In the genomic region with DNA sequence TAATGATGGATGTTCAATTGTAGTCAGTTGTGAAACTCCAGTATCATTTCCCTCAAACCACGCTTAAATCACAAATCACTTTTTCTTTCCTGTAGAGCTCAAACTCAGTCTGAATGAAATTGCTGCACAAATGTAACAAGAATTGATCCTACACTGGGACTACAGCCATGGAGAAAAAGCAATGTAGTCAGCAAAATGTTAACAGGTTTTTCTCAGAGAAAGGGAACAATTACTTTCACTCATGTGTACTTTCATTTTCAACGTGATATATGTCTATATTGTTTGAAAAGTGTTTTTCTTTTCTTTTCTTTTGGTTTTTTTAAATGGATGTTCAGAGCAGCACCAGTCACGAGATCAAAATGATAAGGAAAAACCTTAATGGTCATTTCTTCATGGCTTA, we compare ENCODE assay signal across 23 cellular contexts. TPM values are rescaled to one million over a fixed set of nuclear protein-coding genes. Genes with fewer than 3 reads are reported as not detected.
"Had no signal": no experiment of that assay in that cellular context is flagged by ENCODE, and none has a peak within 500 bp of the region (broad histone marks: within the 10 kb centered on the region; RNA-seq: fewer than 3 reads in every experiment).

No MANE protein-coding gene starts in this region.

- H3K27ac Mint-ChIP-seq: activated B cell treated with CpG ODN at 0.5 μM for 24 hours; activated CD4-positive, alpha-beta memory T cell treated with anti-CD3 and anti-CD28 coated beads, Interleukin-2, amount 10 ng/mL, durations not matched to agents 7 days and 5 days; activated naive CD4-positive, alpha-beta T cell treated with anti-CD3 and anti-CD28 coated beads, Interleukin-2, amount 50 U/mL, for 72 hours; dendritic cell treated with granulocyte-macrophage colony-stimulating factor and Interleukin-4, amounts not matched to agents 40 ng/mL and 50 ng/mL, for 4 days had no signal

- DNase-seq: activated B cell treated with CpG ODN at 0.5 μM for 24 hours; activated CD4-positive, alpha-beta memory T cell treated with anti-CD3 and anti-CD28 coated beads, Interleukin-2, amount 10 ng/mL, durations not matched to agents 7 days and 5 days; activated CD4-positive, alpha-beta T cell treated with anti-CD3 and anti-CD28 coated beads for 1 hour; activated CD4-positive, alpha-beta T cell treated with anti-CD3 and anti-CD28 coated beads, Interleukin-2, amount 50 U/mL, for 1 hour; activated CD8-positive, alpha-beta memory T cell treated with anti-CD3 and anti-CD28 coated beads, Interleukin-2, amount 50 U/mL, for 4 hours; activated gamma-delta T cell; activated T-cell treated with anti-CD3 and anti-CD28 coated beads, Interleukin-2, amount 50 U/mL, for 4 hours; cerebellar nuclear complex; MG63; NCI-H1105; NCI-H1436; NCI-H1694 treated with DMSO at 0.1 percent for 48 hours; NCI-H2029 treated with DMSO at 0.1 percent for 48 hours; NCI-H345; NCI-H510A; NCI-H69; NK-92 treated with Interleukin-12 subunit alpha and Interleukin-12 subunit beta, amount 100 ng/mL, for 24 hours; PC-3; SHP77 treated with DMSO at 0.1 percent for 48 hours; T1000 had no signal

- H3K4me3 Mint-ChIP-seq: activated B cell treated with CpG ODN at 0.5 μM for 24 hours; activated CD4-positive, alpha-beta memory T cell treated with anti-CD3 and anti-CD28 coated beads, Interleukin-2, amount 10 ng/mL, durations not matched to agents 7 days and 5 days; activated T-cell treated with anti-CD3 and anti-CD28 coated beads, Interleukin-2, amount 50 U/mL, for 4 hours; dendritic cell treated with granulocyte-macrophage colony-stimulating factor and Interleukin-4, amounts not matched to agents 40 ng/mL and 50 ng/mL, for 4 days had no signal

- H3K27me3 Mint-ChIP-seq: activated B cell treated with CpG ODN at 0.5 μM for 24 hours; activated CD4-positive, alpha-beta memory T cell treated with anti-CD3 and anti-CD28 coated beads, Interleukin-2, amount 10 ng/mL, durations not matched to agents 7 days and 5 days; dendritic cell treated with granulocyte-macrophage colony-stimulating factor and Interleukin-4, amounts not matched to agents 40 ng/mL and 50 ng/mL, for 4 days had no signal

- ATAC-seq: activated naive CD4-positive, alpha-beta T cell treated with anti-CD3 and anti-CD28 coated beads, Interleukin-2, amount 50 U/mL, for 72 hours; activated T-cell treated with anti-CD3 and anti-CD28 coated beads, Interleukin-2, amount 50 U/mL, for 4 hours; PC-3 had no signal

- H3K4me1 Mint-ChIP-seq: activated B cell treated with CpG ODN at 0.5 μM for 24 hours had no signal

RNA-seq across cellular contexts. Expression of a gene that starts 39.2 kb away (rescaled TPM):
- total RNA-seq: activated B cell treated with CpG ODN at 0.5 μM for 24 hours; activated CD4-positive, alpha-beta memory T cell treated with anti-CD3 and anti-CD28 coated beads, Interleukin-2, amount 10 ng/mL, durations not matched to agents 7 days and 5 days; PC-3 had no signal

RNA-seq across cellular contexts. Expression of a gene that starts 55.2 kb away (rescaled TPM):
- total RNA-seq: activated B cell treated with CpG ODN at 0.5 μM for 24 hours, PC-3, SK-MEL-5 had no signal
